Comparison of ENCODE assay signal across 9 cellular contexts in genomic region chr13:62837895-62838294, GRCh38.
"Had no signal": no experiment of that assay in that cellular context is flagged by ENCODE, and none has a peak within 500 bp of the region (broad histone marks: within the 10 kb centered on the region; RNA-seq: fewer than 3 reads in every experiment).

No MANE protein-coding gene starts in this region.

- H3K27me3 Mint-ChIP-seq: activated naive CD4-positive, alpha-beta T cell treated with anti-CD3 and anti-CD28 coated beads, Interleukin-2, amount 10 ng/mL, durations not matched to agents 7 days and 5 days had no signal

- H3K9me3 ChIP-seq: right atrium auricular region, tibial artery had no signal

- H3K27ac Mint-ChIP-seq: activated naive CD4-positive, alpha-beta T cell treated with anti-CD3 and anti-CD28 coated beads, Interleukin-2, amount 10 ng/mL, durations not matched to agents 7 days and 5 days; activated T-helper 2 cell treated with anti-CD3 and anti-CD28 coated beads, Interferon-gamma antibody, Interleukin-2, Interleukin-4, amounts not matched to agents 10 μg/mL and 5 μg/mL and 100 μg/mL, durations not matched to agents 14 hours and 24 hours and 36 hours; natural killer cell; stimulated activated effector memory CD8-positive, alpha-beta T cell treated with anti-CD3 and anti-CD28 coated beads, Interleukin-12 subunit alpha, Interleukin-12 subunit beta, amount 100 ng/mL, for 72 hours had no signal

- H3K4me1 ChIP-seq: foreskin keratinocyte, right atrium auricular region, tibial artery had no signal

- H3K36me3 ChIP-seq: right atrium auricular region, tibial artery had no signal

- H3K4me3 ChIP-seq: right atrium auricular region, smooth muscle cell, tibial artery had no signal

- H3K4me3 Mint-ChIP-seq: activated naive CD4-positive, alpha-beta T cell treated with anti-CD3 and anti-CD28 coated beads, Interleukin-2, amount 10 ng/mL, durations not matched to agents 7 days and 5 days; natural killer cell; stimulated activated effector memory CD8-positive, alpha-beta T cell treated with anti-CD3 and anti-CD28 coated beads, Interleukin-12 subunit alpha, Interleukin-12 subunit beta, amount 100 ng/mL, for 72 hours had no signal

- H3K36me3 Mint-ChIP-seq: activated naive CD4-positive, alpha-beta T cell treated with anti-CD3 and anti-CD28 coated beads, Interleukin-2, amount 10 ng/mL, durations not matched to agents 7 days and 5 days; natural killer cell; stimulated activated effector memory CD8-positive, alpha-beta T cell treated with anti-CD3 and anti-CD28 coated beads, Interleukin-12 subunit alpha, Interleukin-12 subunit beta, amount 100 ng/mL, for 72 hours had no signal

- DNase-seq: activated naive CD4-positive, alpha-beta T cell treated with anti-CD3 and anti-CD28 coated beads, Interleukin-2, amount 10 ng/mL, durations not matched to agents 7 days and 5 days; foreskin keratinocyte; natural killer cell; T-helper 2 cell; tibial artery had no signal

- H3K9me3 Mint-ChIP-seq: activated naive CD4-positive, alpha-beta T cell treated with anti-CD3 and anti-CD28 coated beads, Interleukin-2, amount 10 ng/mL, durations not matched to agents 7 days and 5 days had no signal

- H3K27ac ChIP-seq: foreskin keratinocyte, right atrium auricular region, tibial artery had no signal

- H3K27me3 ChIP-seq: foreskin keratinocyte, right atrium auricular region, tibial artery had no signal

- H3K4me2 ChIP-seq: smooth muscle cell had no signal

- H3K4me1 Mint-ChIP-seq: activated naive CD4-positive, alpha-beta T cell treated with anti-CD3 and anti-CD28 coated beads, Interleukin-2, amount 10 ng/mL, durations not matched to agents 7 days and 5 days; natural killer cell; stimulated activated effector memory CD8-positive, alpha-beta T cell treated with anti-CD3 and anti-CD28 coated beads, Interleukin-12 subunit alpha, Interleukin-12 subunit beta, amount 100 ng/mL, for 72 hours had no signal
